In genomic region chr5:133936611-133937015, GRCh38 we compare ENCODE assay signal across 22 cellular contexts. TPM values are rescaled to one million over a fixed set of nuclear protein-coding genes. Genes with fewer than 3 reads are reported as not detected.
A peak's percentile ranks its signal among the peaks of the same experiment; 100 is the strongest.
DNase-seq lines count a peak whose midpoint lies in the region; ATAC-seq and TF ChIP-seq lines count a peak whose summit lies in the region.
"Had no signal": no experiment of that assay in that cellular context is flagged by ENCODE, and none has a peak within 500 bp of the region (broad histone marks: within the 10 kb centered on the region; RNA-seq: fewer than 3 reads in every experiment).

No MANE protein-coding gene starts in this region.

- H3K9ac ChIP-seq in colonic mucosa (ENCODE audit: low read depth in 2 of 2, low read length in 2 of 2), result no peak overlapping the region

- H3K4me1 Mint-ChIP-seq in activated naive CD8-positive, alpha-beta T cell treated with anti-CD3 and anti-CD28 coated beads, Interleukin-2, amount 10 ng/mL, durations not matched to agents 7 days and 5 days, result peaks cover 8% of the 10 kb centered on the region
- peaks cover 42% of the 10 kb centered on the region for H3K4me1 Mint-ChIP-seq in activated naive CD8-positive, alpha-beta T cell treated with anti-CD3 and anti-CD28 coated beads for 36 hours

- peak overlapping the region; percentile 19 for H3K27ac Mint-ChIP-seq in activated naive CD8-positive, alpha-beta T cell treated with anti-CD3 and anti-CD28 coated beads, Interleukin-2, amount 10 ng/mL, durations not matched to agents 7 days and 5 days
- H3K27ac Mint-ChIP-seq in activated naive CD8-positive, alpha-beta T cell treated with anti-CD3 and anti-CD28 coated beads for 36 hours, result no peak overlapping the region

- no peaks in the 10 kb centered on the region for H3K36me3 Mint-ChIP-seq in activated naive CD8-positive, alpha-beta T cell treated with anti-CD3 and anti-CD28 coated beads, Interleukin-2, amount 10 ng/mL, durations not matched to agents 7 days and 5 days
- no peaks in the 10 kb centered on the region for H3K36me3 Mint-ChIP-seq in activated naive CD8-positive, alpha-beta T cell treated with anti-CD3 and anti-CD28 coated beads for 36 hours

- H3K9me3 Mint-ChIP-seq in activated naive CD8-positive, alpha-beta T cell treated with anti-CD3 and anti-CD28 coated beads, Interleukin-2, amount 10 ng/mL, durations not matched to agents 7 days and 5 days, result no peaks in the 10 kb centered on the region
- H3K9me3 Mint-ChIP-seq in activated naive CD8-positive, alpha-beta T cell treated with anti-CD3 and anti-CD28 coated beads for 36 hours, result no peaks in the 10 kb centered on the region
- H3K9me3 Mint-ChIP-seq: activated naive CD4-positive, alpha-beta T cell treated with anti-CD3 and anti-CD28 coated beads, Interleukin-2, amount 50 U/mL, for 72 hours had no signal

- H3K4me3 Mint-ChIP-seq in activated naive CD8-positive, alpha-beta T cell treated with anti-CD3 and anti-CD28 coated beads, Interleukin-2, amount 10 ng/mL, durations not matched to agents 7 days and 5 days, result no peak overlapping the region
- no peak overlapping the region for H3K4me3 Mint-ChIP-seq in activated naive CD8-positive, alpha-beta T cell treated with anti-CD3 and anti-CD28 coated beads for 36 hours

- H3K4me3 ChIP-seq in RWPE2 (ENCODE audit: severe bottlenecking) (no peak overlapping the region), colonic mucosa (no peak overlapping the region)
- H3K4me3 ChIP-seq: psoas muscle, tibial artery had no signal

- H3K27ac ChIP-seq in RWPE2 (ENCODE audit: poor library complexity, severe bottlenecking), result no peak overlapping the region
- H3K27ac ChIP-seq in colonic mucosa, result no peak overlapping the region
- H3K27ac ChIP-seq: psoas muscle, tibial artery had no signal

- TF ChIP-seq CTCF in RWPE2 (IDR thresholded peaks at IDR 0.05; ENCODE audit: poor library complexity, severe bottlenecking) (no peak), colonic mucosa (IDR thresholded peaks at IDR 0.05) (no peak)

- no peaks in the 10 kb centered on the region for H3K9me3 ChIP-seq in RWPE2 (ENCODE audit: severe bottlenecking)
- H3K9me3 ChIP-seq in colonic mucosa, result no peaks in the 10 kb centered on the region
- H3K9me3 ChIP-seq: Caco-2, psoas muscle, tibial artery had no signal

- TF ChIP-seq POLR2A in erythroblast (IDR thresholded peaks at IDR 0.05; ENCODE audit: low read length), result no peak

- POLR2A ChIA-PET in activated naive CD8-positive, alpha-beta T cell treated with anti-CD3 and anti-CD28 coated beads, Interleukin-2, amount 10 ng/mL, durations not matched to agents 7 days and 5 days (lab: Charles Lee), result interaction anchor here (0.7 kb wide), 1 partner anchor 187 kb away, joined by 3 read pairs; no protein-coding TSS in a partner anchor

- H3K27me3 ChIP-seq in RWPE2 (ENCODE audit: insufficient read depth, poor library complexity, severe bottlenecking) (no peaks in the 10 kb centered on the region), colonic mucosa (no peaks in the 10 kb centered on the region)
- H3K27me3 ChIP-seq: tibial artery had no signal

- H3K36me3 ChIP-seq in RWPE2 (ENCODE audit: low read depth) (no peaks in the 10 kb centered on the region), colonic mucosa (no peaks in the 10 kb centered on the region)
- H3K36me3 ChIP-seq: tibial artery had no signal

- no peak for ATAC-seq in activated naive CD8-positive, alpha-beta T cell treated with anti-CD3 and anti-CD28 coated beads, Interleukin-2, amount 10 ng/mL, durations not matched to agents 7 days and 5 days (ENCODE audit: low read depth)
- ATAC-seq in RWPE2 (ENCODE audit: low read depth) (no peak), HG03520 (IDR thresholded peaks at IDR 0.05; ENCODE audit: unreplicated experiment) (no peak)
- ATAC-seq: activated naive CD4-positive, alpha-beta T cell treated with anti-CD3 and anti-CD28 coated beads, Interleukin-2, amount 50 U/mL, for 72 hours; left lobe of liver; psoas muscle had no signal

- DNase-seq in activated naive CD8-positive, alpha-beta T cell treated with anti-CD3 and anti-CD28 coated beads, Interleukin-2, amount 10 ng/mL, durations not matched to agents 7 days and 5 days, result no peak
- DNase-seq in activated naive CD8-positive, alpha-beta T cell treated with anti-CD3 and anti-CD28 coated beads for 36 hours, result no peak
- DNase-seq in RWPE2 (ENCODE audit: low spot score), result peak; percentile 31
- DNase-seq in erythroblast (lab: John Stamatoyannopoulos, UW), result peak; percentile 86 to 92
- no peak for DNase-seq in stimulated activated CD4-positive, alpha-beta T cell treated with anti-CD3 and anti-CD28 coated beads, Interleukin-1b, Interleukin-23, amount 100 ng/mL, for 48 hours
- DNase-seq in colonic mucosa, result no peak
- no peak for DNase-seq in NCI-H146 treated with DMSO at 0.1 percent for 48 hours (lab: John Stamatoyannopoulos, UW; ENCODE audit: unreplicated experiment)
- DNase-seq: activated CD4-positive, alpha-beta T cell treated with anti-CD3 and anti-CD28 coated beads for 48 hours; activated T-cell treated with anti-CD3 and anti-CD28 coated beads, Interleukin-2, amount 50 U/mL, for 48 hours; Caco-2; caudate nucleus; DMS79; mesenchymal stem cell; NCI-H1417 treated with DMSO at 0.1 percent for 48 hours; NCI-H345; NCI-H748 treated with DMSO at 0.1 percent for 48 hours; psoas muscle; RPMI8226 had no signal

- H3K4me1 ChIP-seq in RWPE2 (ENCODE audit: insufficient read depth, poor library complexity, severe bottlenecking) (no peaks in the 10 kb centered on the region), colonic mucosa (no peaks in the 10 kb centered on the region)
- H3K4me1 ChIP-seq: psoas muscle had no signal

- no peaks in the 10 kb centered on the region for H3K27me3 Mint-ChIP-seq in activated naive CD8-positive, alpha-beta T cell treated with anti-CD3 and anti-CD28 coated beads, Interleukin-2, amount 10 ng/mL, durations not matched to agents 7 days and 5 days
- H3K27me3 Mint-ChIP-seq in activated naive CD8-positive, alpha-beta T cell treated with anti-CD3 and anti-CD28 coated beads for 36 hours, result peaks cover 6% of the 10 kb centered on the region

- intact Hi-C loops in colonic mucosa (cut with DNase I), result no loop called here

RNA-seq across cellular contexts. Expression of gene C5orf15, which starts 31.8 kb away (rescaled TPM):
- 10 to 100 TPM; 19.1 to 24.8 TPM for total RNA-seq in activated naive CD8-positive, alpha-beta T cell treated with anti-CD3 and anti-CD28 coated beads, Interleukin-2, amount 10 ng/mL, durations not matched to agents 7 days and 5 days
- 10 to 100 TPM; 33.4 to 33.8 TPM for total RNA-seq in activated naive CD8-positive, alpha-beta T cell treated with anti-CD3 and anti-CD28 coated beads for 36 hours
- 10 to 100 TPM; 21.1 to 31.9 TPM for total RNA-seq in colonic mucosa

Comparison
In these comparisons a context has a peak if more than half of its experiments do, and no peak if none do; other contexts are left out.
1. DNase-seq: peak in RWPE2 (single experiment) and erythroblast (2 of 2); none in activated naive CD8-positive, alpha-beta T cell treated with anti-CD3 and anti-CD28 coated beads, Interleukin-2, amount 10 ng/mL, durations not matched to agents 7 days and 5 days (single experiment), activated naive CD8-positive, alpha-beta T cell treated with anti-CD3 and anti-CD28 coated beads for 36 hours (single experiment), stimulated activated CD4-positive, alpha-beta T cell treated with anti-CD3 and anti-CD28 coated beads, Interleukin-1b, Interleukin-23, amount 100 ng/mL, for 48 hours (single experiment), colonic mucosa (single experiment) and NCI-H146 treated with DMSO at 0.1 percent for 48 hours (single experiment).